ENCODE assay signal across 8 cellular contexts in genomic region chr20:49812463-49813304, GRCh38. TPM values are rescaled to one million over a fixed set of nuclear protein-coding genes. Genes with fewer than 3 reads are reported as not detected.
A peak's percentile ranks its signal among the peaks of the same experiment; 100 is the strongest.
DNase-seq lines count a peak whose midpoint lies in the region; ATAC-seq and TF ChIP-seq lines count a peak whose summit lies in the region.

A gene with protein sequence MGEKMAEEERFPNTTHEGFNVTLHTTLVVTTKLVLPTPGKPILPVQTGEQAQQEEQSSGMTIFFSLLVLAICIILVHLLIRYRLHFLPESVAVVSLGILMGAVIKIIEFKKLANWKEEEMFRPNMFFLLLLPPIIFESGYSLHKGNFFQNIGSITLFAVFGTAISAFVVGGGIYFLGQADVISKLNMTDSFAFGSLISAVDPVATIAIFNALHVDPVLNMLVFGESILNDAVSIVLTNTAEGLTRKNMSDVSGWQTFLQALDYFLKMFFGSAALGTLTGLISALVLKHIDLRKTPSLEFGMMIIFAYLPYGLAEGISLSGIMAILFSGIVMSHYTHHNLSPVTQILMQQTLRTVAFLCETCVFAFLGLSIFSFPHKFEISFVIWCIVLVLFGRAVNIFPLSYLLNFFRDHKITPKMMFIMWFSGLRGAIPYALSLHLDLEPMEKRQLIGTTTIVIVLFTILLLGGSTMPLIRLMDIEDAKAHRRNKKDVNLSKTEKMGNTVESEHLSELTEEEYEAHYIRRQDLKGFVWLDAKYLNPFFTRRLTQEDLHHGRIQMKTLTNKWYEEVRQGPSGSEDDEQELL (plus strand): TSS chr20:49812828. CDS start chr20:49812923, 95 bp downstream.

- H3K9me3 Mint-ChIP-seq in chondrocyte (ENCODE audit: low read depth): no peaks in the 10 kb centered on the region

- DNase-seq in AML-193 (lab: John Stamatoyannopoulos, UW): peak; percentile 70 to 75
- DNase-seq in NCI-H510A treated with DMSO at 0.1 percent for 48 hours (lab: John Stamatoyannopoulos, UW): peak; percentile 73
- peak; percentile 62 to 67 for DNase-seq in activated CD4-positive, alpha-beta T cell treated with anti-CD3 and anti-CD28 coated beads for 24 hours (ENCODE audit: low read depth in 2 of 2)
- no peak for DNase-seq in chondrocyte (ENCODE audit: low spot score)
- peak; percentile 96 for DNase-seq in kidney tubule cell (ENCODE audit: low spot score)
- peak; percentile 60 to 67 for DNase-seq in stimulated activated CD4-positive, alpha-beta T cell treated with anti-CD3 and anti-CD28 coated beads, Interleukin-1b, Interleukin-23, amount 100 ng/mL, for 1 hour (ENCODE audit: low read depth in 2 of 2)

- peak; percentile 73 for TF ChIP-seq CTCF in chondrocyte (IDR thresholded peaks at IDR 0.05)

- H3K4me3 Mint-ChIP-seq in chondrocyte (ENCODE audit: unreplicated experiment): peak within 1 kb of the TSS; percentile 88

- H3K27ac Mint-ChIP-seq in chondrocyte (ENCODE audit: unreplicated experiment): peak within 1 kb of the TSS; percentile 95

- H3K27me3 Mint-ChIP-seq in chondrocyte (ENCODE audit: low read depth): no peaks in the 10 kb centered on the region

- peak; percentile 78 for ATAC-seq in GM19043 (IDR thresholded peaks at IDR 0.05; ENCODE audit: low read depth, unreplicated experiment)
- peak; percentile 85 for ATAC-seq in HG03354 (IDR thresholded peaks at IDR 0.05; ENCODE audit: poor library complexity, severe bottlenecking, unreplicated experiment)

- peaks cover 24% of the 10 kb centered on the region for H3K4me1 Mint-ChIP-seq in chondrocyte (ENCODE audit: low read depth)

- peaks cover 8% of the 10 kb centered on the region for H3K36me3 Mint-ChIP-seq in chondrocyte (ENCODE audit: low read depth)

RNA-seq across cellular contexts. Expression of the gene that starts here (rescaled TPM):
- 5.2 to 7.6 TPM (median 6.2 TPM) in 3 replicates for total RNA-seq in chondrocyte
